ENCODE assay signal across 20 cellular contexts in genomic region chr11:125476721-125477120, GRCh38. TPM values are rescaled to one million over a fixed set of nuclear protein-coding genes. Genes with fewer than 3 reads are reported as not detected.
DNase-seq lines count a peak whose midpoint lies in the region; ATAC-seq, FAIRE-seq and TF ChIP-seq lines count a peak whose summit lies in the region.
"Had no signal": no experiment of that assay in that cellular context is flagged by ENCODE, and none has a peak within 500 bp of the region (broad histone marks: within the 10 kb centered on the region; RNA-seq: fewer than 3 reads in every experiment).

No MANE protein-coding gene starts in this region.

- H3K27ac ChIP-seq in K562 (ENCODE audit: extremely low read depth, low read depth, low read length) (no peak overlapping the region), osteoblast (ENCODE audit: low read depth, low read length) (no peak overlapping the region), adrenal gland (no peak overlapping the region)
- H3K27ac ChIP-seq: GM23248 had no signal

- TF ChIP-seq POLR2A in K562 (conservative IDR thresholded peaks at IDR 0.05) (no peak), adrenal gland (IDR thresholded peaks at IDR 0.05) (no peak)

- in situ Hi-C loops in K562 (cut with MboI): no loop called here

- H4K20me1 ChIP-seq in K562 (replicated peaks; ENCODE audit: control insufficient read depth, insufficient read depth, low read length): no peaks in the 10 kb centered on the region
- no peaks in the 10 kb centered on the region for H4K20me1 ChIP-seq in osteoblast (ENCODE audit: insufficient read depth, low read length)

- no peak for TF ChIP-seq EP300 in K562 (IDR thresholded peaks at IDR 0.05; ENCODE audit: low read length)

- H3K36me3 ChIP-seq in K562 (ENCODE audit: control insufficient read depth, insufficient read depth, low read length) (no peaks in the 10 kb centered on the region), osteoblast (ENCODE audit: insufficient read depth, low read length) (no peaks in the 10 kb centered on the region), adrenal gland (replicated peaks in 1 of 2) (no peaks in the 10 kb centered on the region)

- no peaks in the 10 kb centered on the region for H3K9me3 Mint-ChIP-seq in activated CD4-positive, alpha-beta T cell treated with anti-CD3 and anti-CD28 coated beads for 36 hours (ENCODE audit: low read depth)
- H3K9me3 Mint-ChIP-seq: CD4-positive, alpha-beta memory T cell had no signal

- no peaks in the 10 kb centered on the region for H3K9me3 ChIP-seq in K562 (replicated peaks; ENCODE audit: control insufficient read depth, insufficient read depth, low read depth, low read length)
- no peaks in the 10 kb centered on the region for H3K9me3 ChIP-seq in osteoblast (ENCODE audit: low read depth, low read length)
- no peaks in the 10 kb centered on the region for H3K9me3 ChIP-seq in adrenal gland (replicated peaks in 1 of 3)
- H3K9me3 ChIP-seq: Caco-2 had no signal

- H3K27ac Mint-ChIP-seq in activated CD4-positive, alpha-beta T cell treated with anti-CD3 and anti-CD28 coated beads for 36 hours: no peak overlapping the region
- H3K27ac Mint-ChIP-seq: CD4-positive, alpha-beta memory T cell had no signal

- H3K4me2 ChIP-seq in K562 (ENCODE audit: insufficient read depth, low read length): no peak overlapping the region
- H3K4me2 ChIP-seq in osteoblast (ENCODE audit: insufficient read depth, low read length): no peak overlapping the region

- H3K4me1 Mint-ChIP-seq in activated CD4-positive, alpha-beta T cell treated with anti-CD3 and anti-CD28 coated beads for 36 hours: no peaks in the 10 kb centered on the region
- H3K4me1 Mint-ChIP-seq: CD4-positive, alpha-beta memory T cell had no signal

- H3K36me3 Mint-ChIP-seq in activated CD4-positive, alpha-beta T cell treated with anti-CD3 and anti-CD28 coated beads for 36 hours (ENCODE audit: low read depth): no peaks in the 10 kb centered on the region
- H3K36me3 Mint-ChIP-seq: CD4-positive, alpha-beta memory T cell had no signal

- peaks cover 0 to 3% of the 10 kb centered on the region in 2 experiments; a peak in 1 of 5 replicates for H3K4me1 ChIP-seq in K562 (replicated peaks in 1 of 2; ENCODE audit: control insufficient read depth in 2 of 2, insufficient read depth in 2 of 2, low read length in 2 of 2)
- H3K4me1 ChIP-seq in osteoblast (ENCODE audit: insufficient read depth, low read length): no peaks in the 10 kb centered on the region
- H3K4me1 ChIP-seq in adrenal gland (replicated peaks in 1 of 2): no peaks in the 10 kb centered on the region
- H3K4me1 ChIP-seq: Caco-2 had no signal

- BruUV-seq in K562 (replicated peaks; lab: Mats Ljungman, UMichigan): no TSS peak

- TF ChIP-seq RAD21 in K562 (CRISPR knock-in tag; conservative IDR thresholded peaks at IDR 0.05 in 1 of 2, IDR thresholded peaks at IDR 0.05 in 1 of 2): no peak

- POLR2A ChIA-PET in K562 (lab: Yijun Ruan, JAX): no interaction called here
- POLR2A ChIA-PET in activated CD4-positive, alpha-beta T cell treated with anti-CD3 and anti-CD28 coated beads for 36 hours (lab: Charles Lee): no interaction called here

- H3K4me3 ChIP-seq in K562 (no peak overlapping the region), osteoblast (ENCODE audit: insufficient read depth, low read length) (no peak overlapping the region), adrenal gland (no peak overlapping the region)
- H3K4me3 ChIP-seq: GM12878, GM23248 had no signal

- no peak overlapping the region for H3K9ac ChIP-seq in K562 (ENCODE audit: insufficient read depth in 1 of 2, low read depth in 2 of 2, low read length in 2 of 2)
- H3K9ac ChIP-seq: GM23248 had no signal

- no peaks in the 10 kb centered on the region for H3K9me1 ChIP-seq in K562 (ENCODE audit: control insufficient read depth, insufficient read depth, low read length)

- no peak for DNase-seq in K562 (ENCODE audit: extremely low read depth in 1 of 4, low spot score in 3 of 4)
- peak; percentile 12 for DNase-seq in islet precursor cell
- peak; percentile 9 for DNase-seq in osteoblast (ENCODE audit: insufficient read length, low spot score, missing footprints)
- DNase-seq in superior temporal gyrus (ENCODE audit: extremely low spot score): peak; percentile 59
- DNase-seq in NCI-H2196 (lab: John Stamatoyannopoulos, UW; ENCODE audit: unreplicated experiment): no peak
- no peak for DNase-seq in activated CD4-positive, alpha-beta T cell treated with anti-CD3 and anti-CD28 coated beads for 36 hours
- no peak for DNase-seq in adrenal gland
- DNase-seq in NCI-H187 treated with DMSO at 0.1 percent for 48 hours (lab: John Stamatoyannopoulos, UW): no peak
- DNase-seq: C1 segment of cervical spinal cord; Caco-2; CD4-positive, alpha-beta memory T cell; DMS153; DND-41; GDM1; GM23248; H7; HCEC 1CT had no signal

- H3K79me2 ChIP-seq in K562 (ENCODE audit: control insufficient read depth, insufficient read depth, low read length): no peaks in the 10 kb centered on the region
- H3K79me2 ChIP-seq in osteoblast (ENCODE audit: insufficient read depth, low read length): no peaks in the 10 kb centered on the region

- H2AFZ ChIP-seq in K562 (ENCODE audit: low read depth, low read length) (peak overlapping the region; percentile 23; the same call in 1 of the 2 replicates), osteoblast (ENCODE audit: low read length) (no peak overlapping the region)
- H2AFZ ChIP-seq: GM23248 had no signal

- TF ChIP-seq CTCF in K562 (IDR thresholded peaks at IDR 0.05 in 2 of 3, conservative IDR thresholded peaks at IDR 0.05 in 1 of 3; ENCODE audit: insufficient read depth in 2 of 3, low read depth in 1 of 3, low read length in 3 of 3) (no peak), osteoblast (IDR thresholded peaks at IDR 0.05; ENCODE audit: extremely low read depth, low read depth, low read length) (no peak), adrenal gland (IDR thresholded peaks at IDR 0.05) (no peak)

- no peak overlapping the region for H3K4me3 Mint-ChIP-seq in activated CD4-positive, alpha-beta T cell treated with anti-CD3 and anti-CD28 coated beads for 36 hours
- H3K4me3 Mint-ChIP-seq: CD4-positive, alpha-beta memory T cell had no signal

- CTCF ChIA-PET in K562 (lab: Yijun Ruan, JAX; ENCODE audit: low intra/inter-chr PET ratio): no interaction called here
- CTCF ChIA-PET in activated CD4-positive, alpha-beta T cell treated with anti-CD3 and anti-CD28 coated beads for 36 hours (lab: Charles Lee): interaction anchor here (2.2 kb wide), 1 partner anchor 24 kb away, joined by 7 read pairs; no protein-coding TSS in a partner anchor

- H3K27me3 ChIP-seq in K562 (ENCODE audit: control insufficient read depth in 2 of 2, insufficient read depth in 2 of 2, low read length in 2 of 2) (no peaks in the 10 kb centered on the region), osteoblast (ENCODE audit: insufficient read depth, low read length) (no peaks in the 10 kb centered on the region), adrenal gland (no peaks in the 10 kb centered on the region)

- WGBS in K562 (ENCODE audit: insufficient coverage, low coverage, missing lambda C conversion rate): 42% methylated on average over 3 of the region's 3 CpGs
- 68 to 73% (median 70%) methylated on average over 3 of the region's 3 CpGs for WGBS in adrenal gland, 4 donors

- FAIRE-seq in K562 (lab: Jason Lieb, UNC): no peak
- FAIRE-seq: GM12878, GM19239, H1 had no signal

- intact Hi-C loops in K562 (cut with micrococcal nuclease) (no loop called here), adrenal gland (cut with DNase I) (no loop called here)
- intact Hi-C loops in activated CD4-positive, alpha-beta T cell treated with anti-CD3 and anti-CD28 coated beads for 36 hours (cut with DNase I, micrococcal nuclease): no loop called here

- no peak for ATAC-seq in K562
- ATAC-seq in activated CD4-positive, alpha-beta T cell treated with anti-CD3 and anti-CD28 coated beads for 36 hours: no peak
- ATAC-seq: GM12878 had no signal

- H3K27me3 Mint-ChIP-seq in activated CD4-positive, alpha-beta T cell treated with anti-CD3 and anti-CD28 coated beads for 36 hours: peaks cover 3% of the 10 kb centered on the region

TF ChIP-seq in K562, 482 proteins besides CTCF, POLR2A, EP300 and RAD21 (continues in another document):
- TF ChIP-seq IFI16 (CRISPR knock-in tag; IDR thresholded peaks at IDR 0.05) (no peak), NCOA1 (IDR thresholded peaks at IDR 0.05; ENCODE audit: low read depth) (no peak), ZNF197 (CRISPR knock-in tag; IDR thresholded peaks at IDR 0.05; ENCODE audit: low read depth) (no peak), ZNF586 (CRISPR knock-in tag; conservative IDR thresholded peaks at IDR 0.05) (no peak)

RNA-seq across cellular contexts. Expression of gene FEZ1, which starts 19.3 kb away (rescaled TPM):
- total RNA-seq in K562 (2011; cell fraction: chromatin; rRNA removed; ENCODE audit: low replicate concordance): 4.1 and 5.5 TPM in 2 replicates
- total RNA-seq in K562 (2011; cell fraction: nucleolus; rRNA removed): 1.3 and 1.6 TPM in 2 replicates
- 5.9 and 6.2 TPM in 2 replicates for total RNA-seq in K562 (2011; cell fraction: nucleoplasm; rRNA removed)
- total RNA-seq in K562 (2014; rRNA removed): 6.7 and 10.0 TPM in 2 replicates
- 7.5 and 8.5 TPM in 2 replicates for total RNA-seq in K562 (2014; rRNA removed; fragmentation: Illumina TruSeq; extraction: Trizol)
- total RNA-seq in K562 (2015; rRNA removed; fragmentation: Illumina TruSeq; extraction: Trizol): 8.1 and 8.8 TPM in 2 replicates
- total RNA-seq in K562 (2021): 7.9 and 8.2 TPM in 2 replicates
- 10.6 and 13.0 TPM in 2 replicates for polyA plus RNA-seq in K562 (2011; rRNA removed)
- polyA plus RNA-seq in K562 (2011; cell fraction: cytosol; rRNA removed): 7.9 and 11.9 TPM in 2 replicates
- polyA plus RNA-seq in K562 (2011; cell fraction: nucleus; rRNA removed): 4.2 and 9.9 TPM in 2 replicates
- polyA plus RNA-seq in K562 (2012): 11.3 and 11.6 TPM in 2 replicates
- polyA plus RNA-seq in K562 (2014; fragmentation: Illumina TruSeq; extraction: Trizol): 9.2 and 11.2 TPM in 2 replicates
- polyA plus RNA-seq in K562 (2014; fragmentation: Nextera tagmentation; extraction: Ambion mirVana): 1 to 10 TPM; 4.6 to 5.1 TPM
- polyA plus RNA-seq in K562 (2014; rRNA removed): 6.6 and 9.2 TPM in 2 replicates
- 7.7 and 14.4 TPM in 2 replicates for polyA minus RNA-seq in K562 (2011; rRNA and poly(A)+ RNA removed)
- polyA minus RNA-seq in K562 (2011; cell fraction: cytosol; rRNA and poly(A)+ RNA removed): 4.2 and 6.9 TPM in 2 replicates
- 0.94 and 4.2 TPM in 2 replicates for polyA minus RNA-seq in K562 (2011; cell fraction: nucleus; rRNA and poly(A)+ RNA removed)
- 47.8 and 58.9 TPM in 2 replicates for total RNA-seq in osteoblast
- total RNA-seq in activated CD4-positive, alpha-beta T cell treated with anti-CD3 and anti-CD28 coated beads for 36 hours: 1 to 10 TPM; 1.4 to 1.5 TPM
- total RNA-seq in adrenal gland: 10 to 100 TPM in 3 of 8 donors, 1 to 10 TPM in 5; 6.6 to 21.6 (median 8.9) TPM
- 10 to 100 TPM; 11.0 to 16.7 (median 13.4) TPM for polyA plus RNA-seq in adrenal gland

Comparison
In these comparisons a context has a peak if more than half of its experiments do, and no peak if none do; other contexts are left out.
1. DNase-seq: peak in islet precursor cell (single experiment), osteoblast (single experiment) and superior temporal gyrus (single experiment); none in K562 (0 of 4), NCI-H2196 (single experiment), activated CD4-positive, alpha-beta T cell treated with anti-CD3 and anti-CD28 coated beads for 36 hours (single experiment), adrenal gland (0 of 7) and NCI-H187 treated with DMSO at 0.1 percent for 48 hours (single experiment).